Comparison of ENCODE assay signal across 18 cellular contexts in genomic region chr14:67377916-67378315, GRCh38.
"Had no signal": no experiment of that assay in that cellular context is flagged by ENCODE, and none has a peak within 500 bp of the region (broad histone marks: within the 10 kb centered on the region; RNA-seq: fewer than 3 reads in every experiment).

No MANE protein-coding gene starts in this region.

- H3K9me3 ChIP-seq: right lobe of liver had no signal

- H3K4me3 Mint-ChIP-seq: activated naive CD4-positive, alpha-beta T cell treated with anti-CD3 and anti-CD28 coated beads, Interleukin-2, amount 10 ng/mL, durations not matched to agents 7 days and 5 days; nephron had no signal

- H3K27me3 ChIP-seq: right lobe of liver had no signal

- FAIRE-seq: bronchial epithelial cell, frontal cortex, keratinocyte had no signal

- ATAC-seq: activated CD4-positive, CD25-positive, alpha-beta regulatory T cell treated with anti-CD3 and anti-CD28 coated beads, Interleukin-2, amount 50 U/mL, for 24 hours; left lobe of liver; right lobe of liver had no signal

- H3K27me3 Mint-ChIP-seq: activated naive CD4-positive, alpha-beta T cell treated with anti-CD3 and anti-CD28 coated beads, Interleukin-2, amount 10 ng/mL, durations not matched to agents 7 days and 5 days had no signal

- H3K27ac ChIP-seq: parathyroid adenoma, right lobe of liver had no signal

- H3K4me1 Mint-ChIP-seq: nephron had no signal

- DNase-seq: activated CD4-positive, alpha-beta T cell treated with anti-CD3 and anti-CD28 coated beads, Interleukin-2, amount 50 U/mL, for 1 hour; activated effector memory CD4-positive, alpha-beta T cell treated with Interleukin-2 at 50 U/mL for 16 hours; activated naive CD4-positive, alpha-beta T cell treated with anti-CD3 and anti-CD28 coated beads, Interleukin-2, amount 10 ng/mL, durations not matched to agents 7 days and 5 days; activated T-cell treated with anti-CD3 and anti-CD28 coated beads for 4 hours; cerebellar nuclear complex; effector CD4-positive, alpha-beta T cell; hypothalamus; midbrain; right lobe of liver; stimulated activated CD4-positive, alpha-beta T cell treated with anti-CD3 and anti-CD28 coated beads, Interleukin-4, amount 100 ng/mL, for 1 hour had no signal

- H3K9me3 Mint-ChIP-seq: activated naive CD4-positive, alpha-beta T cell treated with anti-CD3 and anti-CD28 coated beads, Interleukin-2, amount 10 ng/mL, durations not matched to agents 7 days and 5 days; nephron had no signal

- H3K4me1 ChIP-seq: parathyroid adenoma had no signal

- H3K9ac ChIP-seq: parathyroid adenoma had no signal

- H3K4me3 ChIP-seq: right lobe of liver, smooth muscle cell had no signal

- H3K27ac Mint-ChIP-seq: nephron had no signal
